In genomic region chr2:207122914-207123744, GRCh38 we compare ENCODE assay signal across 10 cellular contexts.
DNase-seq lines count a peak whose midpoint lies in the region; ATAC-seq lines count a peak whose summit lies in the region.
"Had no signal": no experiment of that assay in that cellular context is flagged by ENCODE, and none has a peak within 500 bp of the region (broad histone marks: within the 10 kb centered on the region; RNA-seq: fewer than 3 reads in every experiment).

No MANE protein-coding gene starts in this region.

- H3K27ac Mint-ChIP-seq in activated T-cell treated with anti-CD3 and anti-CD28 coated beads, Interleukin-2, amount 50 U/mL, for 24 hours, result peak overlapping the region; percentile 91

- H3K27me3 Mint-ChIP-seq in activated T-cell treated with anti-CD3 and anti-CD28 coated beads, Interleukin-2, amount 50 U/mL, for 24 hours, result no peaks in the 10 kb centered on the region

- H3K36me3 Mint-ChIP-seq in activated T-cell treated with anti-CD3 and anti-CD28 coated beads, Interleukin-2, amount 50 U/mL, for 24 hours (ENCODE audit: low read depth), result peaks cover 30% of the 10 kb centered on the region

- DNase-seq in NCI-H1105 treated with DMSO at 0.1 percent for 48 hours (lab: John Stamatoyannopoulos, UW) (peak; percentile 7), NCI-H1105 (lab: John Stamatoyannopoulos, UW) (no peak), ecto neural progenitor cell (ENCODE audit: low spot score) (no peak), germinal center (ENCODE audit: low spot score) (no peak)
- DNase-seq in activated T-cell treated with anti-CD3 and anti-CD28 coated beads, Interleukin-2, amount 50 U/mL, for 24 hours, result peak; percentile 67
- DNase-seq in stimulated activated CD8-positive, alpha-beta memory T cell treated with anti-CD3 and anti-CD28 coated beads, Interleukin-7, amount 100 ng/mL, for 48 hours (ENCODE audit: extremely low read depth in 1 of 2, low read depth in 1 of 2), result peak; percentile 41 to 76
- DNase-seq: effector memory CD4-positive, alpha-beta T cell had no signal

- H3K9me3 Mint-ChIP-seq in activated T-cell treated with anti-CD3 and anti-CD28 coated beads, Interleukin-2, amount 50 U/mL, for 24 hours, result no peaks in the 10 kb centered on the region

- no peak for ATAC-seq in GM18511 (IDR thresholded peaks at IDR 0.05; ENCODE audit: unreplicated experiment)

- peak overlapping the region; percentile 8 for H3K27ac ChIP-seq in layer of hippocampus (ENCODE audit: low read depth, low read length)
- H3K27ac ChIP-seq: 22Rv1 had no signal

- no peaks in the 10 kb centered on the region for H3K27me3 ChIP-seq in layer of hippocampus (ENCODE audit: control insufficient read depth, insufficient read depth, low read length)

- H3K4me1 Mint-ChIP-seq in activated T-cell treated with anti-CD3 and anti-CD28 coated beads, Interleukin-2, amount 50 U/mL, for 24 hours (ENCODE audit: low read depth), result peaks cover 63% of the 10 kb centered on the region

- H3K4me3 Mint-ChIP-seq in activated T-cell treated with anti-CD3 and anti-CD28 coated beads, Interleukin-2, amount 50 U/mL, for 24 hours, result peak overlapping the region; percentile 37

Comparison
In these comparisons a context has a peak if more than half of its experiments do, and no peak if none do; other contexts are left out.
1. DNase-seq: peak in NCI-H1105 treated with DMSO at 0.1 percent for 48 hours (single experiment), activated T-cell treated with anti-CD3 and anti-CD28 coated beads, Interleukin-2, amount 50 U/mL, for 24 hours (single experiment) and stimulated activated CD8-positive, alpha-beta memory T cell treated with anti-CD3 and anti-CD28 coated beads, Interleukin-7, amount 100 ng/mL, for 48 hours (2 of 2); none in NCI-H1105 (single experiment), ecto neural progenitor cell (single experiment) and germinal center (single experiment).